In the genomic region with DNA sequence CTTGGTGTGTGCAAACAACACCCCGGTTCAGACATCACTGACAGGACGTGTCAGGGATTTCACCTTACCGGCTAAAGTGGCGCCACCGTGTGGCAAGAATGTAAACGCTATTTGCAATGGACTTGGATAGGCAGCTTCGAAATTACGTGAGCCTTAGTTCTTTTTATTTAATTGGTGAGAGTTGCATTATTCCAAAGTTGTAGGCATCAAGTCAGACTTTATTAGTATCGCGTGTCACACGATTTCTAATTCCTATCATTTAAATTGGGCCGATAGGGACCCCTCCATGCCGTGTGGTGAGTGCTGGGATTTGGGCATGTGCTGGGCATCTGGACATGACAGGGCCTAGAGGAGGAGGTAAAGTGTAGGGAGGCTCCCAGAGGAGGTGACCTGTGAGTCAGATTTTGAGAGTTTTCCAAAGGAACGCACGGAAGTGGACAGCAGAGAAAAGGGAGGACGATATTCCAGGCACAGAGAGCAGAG, we compare ENCODE assay signal across 8 cellular contexts. TPM values are rescaled to one million over a fixed set of nuclear protein-coding genes. Genes with fewer than 3 reads are reported as not detected.
A peak's percentile ranks its signal among the peaks of the same experiment; 100 is the strongest.
DNase-seq lines count a peak whose midpoint lies in the region; ATAC-seq and TF ChIP-seq lines count a peak whose summit lies in the region.

No MANE protein-coding gene starts in this region.

- H3K9me3 ChIP-seq in suprapubic skin: no peaks in the 10 kb centered on the region

- no peak for TF ChIP-seq EP300 in suprapubic skin (IDR thresholded peaks at IDR 0.05)

- in situ Hi-C loops in KBM-7 (cut with MboI; ENCODE audit: low pct_unique_long_range_greater_than_20kb, low sequenced_read_pairs): loop anchor here (25.0 kb wide), 1 partner anchor 470 kb away; no protein-coding TSS in a partner anchor

- H3K27me3 ChIP-seq in foreskin keratinocyte (peaks cover 4% of the 10 kb centered on the region), suprapubic skin (no peaks in the 10 kb centered on the region)

- H3K36me3 ChIP-seq in suprapubic skin: no peaks in the 10 kb centered on the region

- no peak overlapping the region for H3K4me3 ChIP-seq in suprapubic skin

- no peak overlapping the region for H3K4me3 Mint-ChIP-seq in activated T-helper 17 cell treated with anti-CD3 and anti-CD28 coated beads, Interleukin-2, amount 50 U/mL, for 72 hours

- H3K4me1 Mint-ChIP-seq in activated T-helper 17 cell treated with anti-CD3 and anti-CD28 coated beads, Interleukin-2, amount 50 U/mL, for 72 hours: peaks cover 3% of the 10 kb centered on the region

- H3K4me1 ChIP-seq in foreskin keratinocyte (no peaks in the 10 kb centered on the region), suprapubic skin (peaks cover 13% of the 10 kb centered on the region)

- no peak for TF ChIP-seq POLR2A in suprapubic skin (IDR thresholded peaks at IDR 0.05)

- no peaks in the 10 kb centered on the region for H3K9me3 Mint-ChIP-seq in activated T-helper 17 cell treated with anti-CD3 and anti-CD28 coated beads, Interleukin-2, amount 50 U/mL, for 72 hours

- peaks cover 11% of the 10 kb centered on the region for H3K27me3 Mint-ChIP-seq in activated T-helper 17 cell treated with anti-CD3 and anti-CD28 coated beads, Interleukin-2, amount 50 U/mL, for 72 hours

- 24% methylated on average over 16 of the region's 16 CpGs for WGBS in suprapubic skin

- H3K36me3 Mint-ChIP-seq in activated T-helper 17 cell treated with anti-CD3 and anti-CD28 coated beads, Interleukin-2, amount 50 U/mL, for 72 hours (ENCODE audit: low read depth): no peaks in the 10 kb centered on the region

- no peak overlapping the region for H3K27ac Mint-ChIP-seq in activated T-helper 17 cell treated with anti-CD3 and anti-CD28 coated beads, Interleukin-2, amount 50 U/mL, for 72 hours

- H3K27ac ChIP-seq in foreskin keratinocyte (no peak overlapping the region), suprapubic skin (no peak overlapping the region)

- DNase-seq in DMS53 (lab: John Stamatoyannopoulos, UW): peak; percentile 94
- DNase-seq in KBM-7: peak; percentile 65
- peak; percentile 89 for DNase-seq in RPMI8226
- peak in 1 of 2 donors; percentile 63 for DNase-seq in foreskin keratinocyte
- peak in 45 of 56 donors; percentile 3 to 86 (median 30) for DNase-seq in nucleus accumbens (lab: John Stamatoyannopoulos, UW)
- DNase-seq in suprapubic skin (ENCODE audit: low spot score in 2 of 2): peak; percentile 89 to 93

- TF ChIP-seq CTCF in foreskin keratinocyte (conservative IDR thresholded peaks at IDR 0.05) (peak; percentile 90), suprapubic skin (IDR thresholded peaks at IDR 0.05) (peak; percentile 76 to 86)

- ATAC-seq in activated T-helper 17 cell treated with anti-CD3 and anti-CD28 coated beads, Interleukin-2, amount 50 U/mL, for 72 hours (replicated peaks): peak; percentile 84
- peak; percentile 70 for ATAC-seq in foreskin keratinocyte
- no peak for ATAC-seq in HG03045 (IDR thresholded peaks at IDR 0.05; ENCODE audit: unreplicated experiment)

RNA-seq across cellular contexts. Expression of gene CPT2, which starts 14.5 kb away (rescaled TPM):
- total RNA-seq in activated T-helper 17 cell treated with anti-CD3 and anti-CD28 coated beads, Interleukin-2, amount 50 U/mL, for 72 hours: 10 to 100 TPM; 14.5 to 16.5 TPM
- 15.2 and 15.3 TPM in 2 replicates for total RNA-seq in foreskin keratinocyte
- 9.5 and 11.0 TPM in 2 replicates for polyA plus RNA-seq in foreskin keratinocyte
- 10 to 100 TPM; 26.1 to 30.4 (median 29.5) TPM for total RNA-seq in suprapubic skin

RNA-seq across cellular contexts. Expression of gene CZIB, which starts 38.3 kb away (rescaled TPM):
- total RNA-seq in activated T-helper 17 cell treated with anti-CD3 and anti-CD28 coated beads, Interleukin-2, amount 50 U/mL, for 72 hours: 10 to 100 TPM; 43.0 to 48.8 TPM
- total RNA-seq in foreskin keratinocyte: 32.6 and 35.6 TPM in 2 replicates
- 37.2 and 43.3 TPM in 2 replicates for polyA plus RNA-seq in foreskin keratinocyte
- total RNA-seq in suprapubic skin: 10 to 100 TPM; 25.2 to 60.3 (median 33.8) TPM

RNA-seq across cellular contexts. Expression of gene SLC1A7, which starts 39.7 kb away (rescaled TPM):
- total RNA-seq in activated T-helper 17 cell treated with anti-CD3 and anti-CD28 coated beads, Interleukin-2, amount 50 U/mL, for 72 hours: not detected
- total RNA-seq in foreskin keratinocyte: not detected in 2 replicates
- polyA plus RNA-seq in foreskin keratinocyte: not detected in 2 replicates
- total RNA-seq in suprapubic skin: not detected

RNA-seq across cellular contexts. Expression of gene MAGOH, which starts 56.2 kb away (rescaled TPM):
- total RNA-seq in activated T-helper 17 cell treated with anti-CD3 and anti-CD28 coated beads, Interleukin-2, amount 50 U/mL, for 72 hours: 10 to 100 TPM; 49.6 to 83.9 TPM
- total RNA-seq in foreskin keratinocyte (47.4 and 68.3 TPM in 2 replicates), suprapubic skin (10 to 100 TPM; 31.8 to 52.3 (median 38.5) TPM)
- polyA plus RNA-seq in foreskin keratinocyte: 114 and 133 TPM in 2 replicates
